ENCODE assay signal across 1 cellular context in the genomic region with DNA sequence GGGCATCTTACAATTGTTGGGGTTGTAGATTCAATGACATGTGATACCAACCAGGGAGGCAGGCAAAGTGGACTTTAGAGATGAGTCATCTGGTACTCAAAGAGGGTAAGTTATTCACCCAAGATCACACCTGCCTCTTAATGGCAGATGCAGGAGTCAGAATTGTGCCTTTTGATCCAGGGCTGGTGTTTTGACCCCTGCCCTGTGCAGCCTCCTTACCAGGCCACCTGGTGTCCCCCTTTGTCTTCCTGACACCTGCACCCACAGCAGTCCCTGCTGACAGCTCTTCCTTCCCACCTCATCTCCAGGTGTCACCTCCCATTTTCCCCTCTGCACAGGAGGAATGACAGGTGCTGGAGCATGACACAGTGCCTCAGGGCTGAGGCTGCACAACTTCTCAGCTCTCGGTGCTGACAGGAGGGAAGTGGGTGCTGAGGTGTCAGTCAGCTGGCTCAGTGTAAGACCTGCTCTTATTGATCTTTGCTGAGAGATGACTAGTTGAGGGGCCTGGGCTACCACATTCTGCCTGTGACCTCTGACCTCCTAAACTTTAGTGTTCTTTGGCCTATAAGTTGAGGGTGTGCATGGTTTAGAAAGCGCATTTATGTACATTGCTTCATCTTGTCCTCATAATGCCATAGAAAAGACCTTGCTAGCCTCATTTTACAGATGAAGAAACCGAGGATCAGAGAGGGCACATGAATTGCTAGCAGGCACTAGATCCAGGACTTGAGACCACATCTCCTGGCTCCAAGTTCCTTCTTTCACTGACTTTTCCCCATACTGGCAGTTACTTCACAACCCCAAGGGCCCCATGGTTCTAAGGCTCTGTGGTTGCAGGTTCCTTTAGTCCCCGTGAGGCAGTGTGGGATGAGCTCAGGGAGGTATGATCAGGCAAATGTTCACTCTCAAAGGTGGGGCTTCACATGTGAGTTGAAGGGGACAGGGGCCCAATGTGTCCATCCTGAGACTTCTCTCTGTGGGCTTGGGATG.
TF ChIP-seq lines count a peak whose summit lies in the region.

No MANE protein-coding gene starts in this region.

TF ChIP-seq in H1, 55 proteins besides CTCF, POLR2A, EP300 and RAD21:
- no peak for TF ChIP-seq CTBP2 (IDR thresholded peaks at IDR 0.05; ENCODE audit: borderline replicate concordance, insufficient read depth, insufficient read length, low read length)
- no peak for TF ChIP-seq CREB1 (IDR thresholded peaks at IDR 0.05)
- TF ChIP-seq EGR1 (IDR thresholded peaks at IDR 0.05; ENCODE audit: borderline replicate concordance, low read depth, low read length) = no peak
- TF ChIP-seq POU5F1 (IDR thresholded peaks at IDR 0.05; ENCODE audit: low read depth, low read length) = no peak
- no peak for TF ChIP-seq SP1 (IDR thresholded peaks at IDR 0.05; ENCODE audit: low read depth, low read length)
- no peak for TF ChIP-seq PHF8 (conservative IDR thresholded peaks at IDR 0.05; ENCODE audit: low read depth, low read length)
- TF ChIP-seq EZH2 (IDR thresholded peaks at IDR 0.05; ENCODE audit: low read depth, low read length, severe bottlenecking) = no peak
- TF ChIP-seq GTF2F1 (IDR thresholded peaks at IDR 0.05; ENCODE audit: borderline replicate concordance, low read depth, low read length) = no peak
- no peak for TF ChIP-seq SP2 (IDR thresholded peaks at IDR 0.05; ENCODE audit: low read length)
- no peak for TF ChIP-seq NRF1 (IDR thresholded peaks at IDR 0.05; ENCODE audit: low read depth, low read length)
- TF ChIP-seq RBBP5 (IDR thresholded peaks at IDR 0.05; ENCODE audit: borderline replicate concordance, low read depth, low read length) = no peak
- no peak for TF ChIP-seq TAF1 (IDR thresholded peaks at IDR 0.05; ENCODE audit: low read depth, low read length)
- TF ChIP-seq, protein P1, sequence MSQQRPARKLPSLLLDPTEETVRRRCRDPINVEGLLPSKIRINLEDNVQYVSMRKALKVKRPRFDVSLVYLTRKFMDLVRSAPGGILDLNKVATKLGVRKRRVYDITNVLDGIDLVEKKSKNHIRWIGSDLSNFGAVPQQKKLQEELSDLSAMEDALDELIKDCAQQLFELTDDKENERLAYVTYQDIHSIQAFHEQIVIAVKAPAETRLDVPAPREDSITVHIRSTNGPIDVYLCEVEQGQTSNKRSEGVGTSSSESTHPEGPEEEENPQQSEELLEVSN (IDR thresholded peaks at IDR 0.05) = no peak
- no peak for TF ChIP-seq TEAD4 (IDR thresholded peaks at IDR 0.05; ENCODE audit: low read depth, low read length)
- TF ChIP-seq HDAC6 (IDR thresholded peaks at IDR 0.05; ENCODE audit: low read depth, low read length) = no peak
- TF ChIP-seq RFX5 (IDR thresholded peaks at IDR 0.05; ENCODE audit: borderline replicate concordance, low read depth, low read length) = no peak
- no peak for TF ChIP-seq KDM5A (IDR thresholded peaks at IDR 0.05; ENCODE audit: low read length)
